1 cellular context compared by ENCODE assay signal in genomic region chr7:98021588-98022351, GRCh38.
TF ChIP-seq lines count a peak whose summit lies in the region.

No MANE protein-coding gene starts in this region.

TF ChIP-seq in GM12878, 131 proteins besides CTCF, POLR2A, EP300 and RAD21 (continued from another document and continues in another):
- TF ChIP-seq BCLAF1 (IDR thresholded peaks at IDR 0.05) (no peak), NFIC (IDR thresholded peaks at IDR 0.05; ENCODE audit: low read depth, low read length) (no peak), SMAD1 (IDR thresholded peaks at IDR 0.05; ENCODE audit: low read depth, partially characterized antibody) (no peak), ZNF592 (IDR thresholded peaks at IDR 0.05) (no peak), MAX (IDR thresholded peaks at IDR 0.05; ENCODE audit: low read depth, low read length) (no peak), SIX5 (IDR thresholded peaks at IDR 0.05; ENCODE audit: low read depth, low read length, severe bottlenecking) (no peak), ZZZ3 (IDR thresholded peaks at IDR 0.05; ENCODE audit: control insufficient read depth, insufficient read length, low read depth) (no peak), ZNF217 (IDR thresholded peaks at IDR 0.05) (no peak), JUND (IDR thresholded peaks at IDR 0.05; ENCODE audit: low read depth, low read length) (no peak), LARP7 (IDR thresholded peaks at IDR 0.05) (0 out of 2 replicates have a peak, but pooled peaks have one; percentile 38), GATAD2B (conservative IDR thresholded peaks at IDR 0.05; ENCODE audit: low read depth) (0 out of 2 replicates have a peak, but pooled peaks have one; percentile 51), PRDM15 (CRISPR knock-in tag; IDR thresholded peaks at IDR 0.05) (no peak), NRF1 (conservative IDR thresholded peaks at IDR 0.05; ENCODE audit: low read depth, low read length) (no peak), NFXL1 (IDR thresholded peaks at IDR 0.05; ENCODE audit: borderline replicate concordance) (no peak), FOS (IDR thresholded peaks at IDR 0.05; ENCODE audit: borderline replicate concordance, extremely low read depth, insufficient read length) (no peak), TARDBP (IDR thresholded peaks at IDR 0.05; ENCODE audit: borderline replicate concordance) (no peak), CEBPB (IDR thresholded peaks at IDR 0.05; ENCODE audit: borderline replicate concordance in 1 of 2, low read depth in 2 of 2, low read length in 2 of 2) (no peak), BRCA1 (IDR thresholded peaks at IDR 0.05; ENCODE audit: low read depth, low read length) (no peak), E2F4 (IDR thresholded peaks at IDR 0.05; ENCODE audit: low read depth, low read length) (no peak), ZSCAN29 (IDR thresholded peaks at IDR 0.05) (no peak), SIN3A (IDR thresholded peaks at IDR 0.05; ENCODE audit: low read depth, low read length) (no peak), KAT2A (conservative IDR thresholded peaks at IDR 0.05; ENCODE audit: control insufficient read depth, low read depth, low read length) (no peak), HDAC6 (IDR thresholded peaks at IDR 0.05; ENCODE audit: unreplicated experiment) (no peak), NR2F1 (conservative IDR thresholded peaks at IDR 0.05) (peak; percentile 83), ZBED1 (IDR thresholded peaks at IDR 0.05; ENCODE audit: borderline replicate concordance) (no peak), EGR1 (IDR thresholded peaks at IDR 0.05; ENCODE audit: borderline replicate concordance in 1 of 2, low read depth in 2 of 2, low read length in 2 of 2) (no peak), PAX5 (IDR thresholded peaks at IDR 0.05; ENCODE audit: borderline replicate concordance, low read depth, low read length) (no peak), IRF3 (IDR thresholded peaks at IDR 0.05) (no peak), MEF2B (IDR thresholded peaks at IDR 0.05; ENCODE audit: partially characterized antibody, poor library complexity, severe bottlenecking) (peak; percentile 46), IRF5 (IDR thresholded peaks at IDR 0.05; ENCODE audit: borderline replicate concordance) (no peak), ZNF207 (IDR thresholded peaks at IDR 0.05; ENCODE audit: borderline replicate concordance) (no peak), KDM1A (IDR thresholded peaks at IDR 0.05; ENCODE audit: borderline replicate concordance) (no peak), E2F8 (IDR thresholded peaks at IDR 0.05; ENCODE audit: low read depth, partially characterized antibody) (no peak), ZBTB40 (IDR thresholded peaks at IDR 0.05; ENCODE audit: borderline replicate concordance) (no peak), YY1 (IDR thresholded peaks at IDR 0.05; ENCODE audit: low read depth, low read length) (peak; percentile 67; the same call in 1 of the 2 replicates)
